8 cellular contexts compared by ENCODE assay signal in genomic region chr19:44113138-44113783, GRCh38. TPM values are rescaled to one million over a fixed set of nuclear protein-coding genes. Genes with fewer than 3 reads are reported as not detected.
DNase-seq lines count a peak whose midpoint lies in the region; ATAC-seq and TF ChIP-seq lines count a peak whose summit lies in the region.

Gene ZNF225, plus strand, starts transcription at chr19:44113399. Its CDS starts 2,429 bp downstream, at chr19:44115828.

- ATAC-seq in CD4-positive, CD25-positive, alpha-beta regulatory T cell (ENCODE audit: low read depth in 2 of 2), result peak; percentile 97 to 99
- peak; percentile 96 for ATAC-seq in GM19397 (IDR thresholded peaks at IDR 0.05; ENCODE audit: unreplicated experiment)
- ATAC-seq in HG03565 (IDR thresholded peaks at IDR 0.05; ENCODE audit: unreplicated experiment), result peak; percentile 89
- ATAC-seq in activated CD8-positive, alpha-beta T cell treated with anti-CD3 and anti-CD28 coated beads for 36 hours, result peak; percentile 94
- ATAC-seq in lower lobe of right lung, result peak; percentile 99 to 100

- H3K4me3 Mint-ChIP-seq in CD4-positive, CD25-positive, alpha-beta regulatory T cell, result peak within 1 kb of the TSS; percentile 99 to 100 (median 99)
- H3K4me3 Mint-ChIP-seq in activated CD8-positive, alpha-beta T cell treated with anti-CD3 and anti-CD28 coated beads for 36 hours, result peak within 1 kb of the TSS; percentile 100

- H3K27me3 ChIP-seq in CD4-positive, CD25-positive, alpha-beta regulatory T cell (ENCODE audit: control insufficient read depth, insufficient read depth, low read length), result no peaks in the 10 kb centered on the region
- no peaks in the 10 kb centered on the region for H3K27me3 ChIP-seq in lower lobe of right lung (ENCODE audit: low read depth)

- no peaks in the 10 kb centered on the region for H3K27me3 Mint-ChIP-seq in CD4-positive, CD25-positive, alpha-beta regulatory T cell
- no peaks in the 10 kb centered on the region for H3K27me3 Mint-ChIP-seq in activated CD8-positive, alpha-beta T cell treated with anti-CD3 and anti-CD28 coated beads for 36 hours

- peaks cover 13 to 36% (median 26%) of the 10 kb centered on the region in 4 donors for H3K4me1 Mint-ChIP-seq in CD4-positive, CD25-positive, alpha-beta regulatory T cell
- peaks cover 12% of the 10 kb centered on the region for H3K4me1 Mint-ChIP-seq in activated CD8-positive, alpha-beta T cell treated with anti-CD3 and anti-CD28 coated beads for 36 hours (ENCODE audit: low read depth)

- H3K36me3 ChIP-seq in CD4-positive, CD25-positive, alpha-beta regulatory T cell (ENCODE audit: control insufficient read depth, insufficient read depth, low read length), result peaks cover 11% of the 10 kb centered on the region
- peaks cover 21% of the 10 kb centered on the region for H3K36me3 ChIP-seq in lower lobe of right lung

- TF ChIP-seq CTCF in activated CD8-positive, alpha-beta T cell treated with anti-CD3 and anti-CD28 coated beads for 36 hours (IDR thresholded peaks at IDR 0.05), result no peak
- no peak for TF ChIP-seq CTCF in lower lobe of right lung (IDR thresholded peaks at IDR 0.05)

- POLR2A ChIA-PET in activated CD8-positive, alpha-beta T cell treated with anti-CD3 and anti-CD28 coated beads for 36 hours (lab: Charles Lee), result interaction anchor here (1.0 to 1.3 kb wide), 2 partner anchors 18 to 363 kb away, joined by 3 read pairs; no protein-coding TSS in a partner anchor

- H3K27ac Mint-ChIP-seq in CD4-positive, CD25-positive, alpha-beta regulatory T cell, result peak within 1 kb of the TSS; percentile 84 to 97 (median 94)
- peak within 1 kb of the TSS; percentile 96 for H3K27ac Mint-ChIP-seq in activated CD8-positive, alpha-beta T cell treated with anti-CD3 and anti-CD28 coated beads for 36 hours

- H3K4me1 ChIP-seq in CD4-positive, CD25-positive, alpha-beta regulatory T cell (ENCODE audit: control insufficient read depth, insufficient read depth, low read length, poor library complexity, severe bottlenecking), result peaks cover 27% of the 10 kb centered on the region
- peaks cover 19% of the 10 kb centered on the region for H3K4me1 ChIP-seq in lower lobe of right lung

- CTCF ChIA-PET in activated CD8-positive, alpha-beta T cell treated with anti-CD3 and anti-CD28 coated beads for 36 hours (lab: Charles Lee), result interaction anchor here (1.1 to 1.2 kb wide), 2 partner anchors 19 to 29 kb away, joined by 3 to 5 read pairs; partner anchors contain the start of genes ZNF224 and ZNF234

- DNase-seq in CD4-positive, CD25-positive, alpha-beta regulatory T cell, result peak; percentile 72 to 95 (median 80)
- DNase-seq in NCI-H774 (lab: John Stamatoyannopoulos, UW) (peak; percentile 97), lower lobe of right lung (peak; percentile 95)
- peak; percentile 93 for DNase-seq in activated CD8-positive, alpha-beta T cell treated with anti-CD3 and anti-CD28 coated beads for 36 hours
- DNase-seq in effector CD4-positive, alpha-beta T cell, result peak; percentile 71
- peak; percentile 54 to 60 (median 60) for DNase-seq in stimulated activated CD4-positive, alpha-beta T cell treated with anti-CD3 and anti-CD28 coated beads, TNF-alpha, amount 100 ng/mL, for 1 hour (ENCODE audit: low read depth in 3 of 3, low spot score in 1 of 3)

- H3K4me3 ChIP-seq in CD4-positive, CD25-positive, alpha-beta regulatory T cell (ENCODE audit: low read depth, low read length), result peak within 1 kb of the TSS; percentile 98
- peak within 1 kb of the TSS; percentile 76 for H3K4me3 ChIP-seq in lower lobe of right lung

- H3K9me3 Mint-ChIP-seq in CD4-positive, CD25-positive, alpha-beta regulatory T cell, result peaks cover 0 to 31% (median 11%) of the 10 kb centered on the region in 7 donors
- peaks cover 16% of the 10 kb centered on the region for H3K9me3 Mint-ChIP-seq in activated CD8-positive, alpha-beta T cell treated with anti-CD3 and anti-CD28 coated beads for 36 hours

- peaks cover 19% of the 10 kb centered on the region for H3K36me3 Mint-ChIP-seq in CD4-positive, CD25-positive, alpha-beta regulatory T cell
- H3K36me3 Mint-ChIP-seq in activated CD8-positive, alpha-beta T cell treated with anti-CD3 and anti-CD28 coated beads for 36 hours (ENCODE audit: low read depth), result peaks cover 45% of the 10 kb centered on the region

- intact Hi-C loops in activated CD8-positive, alpha-beta T cell treated with anti-CD3 and anti-CD28 coated beads for 36 hours (cut with micrococcal nuclease), result no loop called here
- intact Hi-C loops in lower lobe of right lung (cut with DNase I), result no loop called here

- peaks cover 23 to 39% of the 10 kb centered on the region in 2 experiments for H3K9me3 ChIP-seq in CD4-positive, CD25-positive, alpha-beta regulatory T cell (ENCODE audit: control insufficient read depth in 2 of 2, low read length in 2 of 2)
- H3K9me3 ChIP-seq in lower lobe of right lung, result peaks cover 35% of the 10 kb centered on the region

- H3K27ac ChIP-seq in CD4-positive, CD25-positive, alpha-beta regulatory T cell (ENCODE audit: insufficient read depth, low read length, poor library complexity, severe bottlenecking), result peak within 1 kb of the TSS; percentile 43
- peak within 1 kb of the TSS; percentile 77 for H3K27ac ChIP-seq in lower lobe of right lung

RNA-seq across cellular contexts. Expression of gene ZNF225, which starts in this region (rescaled TPM):
- total RNA-seq in CD4-positive, CD25-positive, alpha-beta regulatory T cell, result 2.3 TPM
- polyA plus RNA-seq in CD4-positive, CD25-positive, alpha-beta regulatory T cell, result 1 to 10 TPM; 2.1 to 3.9 (median 3.4) TPM
- 1 to 10 TPM; 3.0 to 4.4 TPM for total RNA-seq in activated CD8-positive, alpha-beta T cell treated with anti-CD3 and anti-CD28 coated beads for 36 hours
- total RNA-seq in lower lobe of right lung, result 6.8 TPM

Comparison
In these comparisons a context has a peak if more than half of its experiments do, and no peak if none do; other contexts are left out.
1. Peak in every context shown above with its lines: DNase-seq, ATAC-seq, H3K4me3 ChIP-seq and H3K27ac ChIP-seq.